In genomic region chr9:112322701-112323377, GRCh38 we compare ENCODE assay signal across 26 cellular contexts. TPM values are rescaled to one million over a fixed set of nuclear protein-coding genes. Genes with fewer than 3 reads are reported as not detected.
DNase-seq lines count a peak whose midpoint lies in the region; ATAC-seq, FAIRE-seq and TF ChIP-seq lines count a peak whose summit lies in the region.
"Had no signal": no experiment of that assay in that cellular context is flagged by ENCODE, and none has a peak within 500 bp of the region (broad histone marks: within the 10 kb centered on the region; RNA-seq: fewer than 3 reads in every experiment).

No MANE protein-coding gene starts in this region.

- no peak overlapping the region for H3K9ac ChIP-seq in neural progenitor cell
- H3K9ac ChIP-seq: KMS-11 had no signal

- CTCF ChIA-PET in Calu3 (lab: Charles Lee): interaction anchor here (0.9 to 1.5 kb wide), 3 partner anchors 10 to 51 kb away, joined by 3 read pairs; no protein-coding TSS in a partner anchor

- H3K9me3 ChIP-seq in neural progenitor cell (ENCODE audit: low read depth): no peaks in the 10 kb centered on the region
- H3K9me3 ChIP-seq: esophagus squamous epithelium had no signal

- DNase-seq in Calu3: no peak
- peak; percentile 56 for DNase-seq in NCI-H226
- no peak for DNase-seq in central memory CD8-positive, alpha-beta T cell (ENCODE audit: low spot score in 2 of 2)
- DNase-seq in neural progenitor cell (ENCODE audit: low spot score): no peak
- DNase-seq in D721Med (ENCODE audit: insufficient read length, low spot score): no peak
- DNase-seq in stimulated activated CD4-positive, alpha-beta T cell treated with anti-CD3 and anti-CD28 coated beads, Interleukin-12 subunit alpha, Interleukin-12 subunit beta, amount 100 ng/mL, for 4 hours: no peak
- DNase-seq: activated CD8-positive, alpha-beta memory T cell treated with anti-CD3 and anti-CD28 coated beads, Interleukin-2, amount 10 ng/mL, durations not matched to agents 7 days and 5 days; activated naive CD4-positive, alpha-beta T cell treated with anti-CD3 and anti-CD28 coated beads, Interleukin-2, amount 10 ng/mL, durations not matched to agents 7 days and 5 days; aorta; endodermal cell; esophagus squamous epithelium; foreskin melanocyte; NCI-H1417 treated with DMSO at 0.1 percent for 48 hours; NCI-H446; NCI-H774; small intestine; stimulated activated CD4-positive, alpha-beta T cell treated with anti-CD3 and anti-CD28 coated beads, Interleukin-2, amount 100 ng/mL, for 24 hours; substantia nigra; T-helper 9 cell; WERI-Rb-1 had no signal

- no peak overlapping the region for H3K27ac ChIP-seq in neural progenitor cell
- H3K27ac ChIP-seq: cardiac muscle cell, KMS-11, WERI-Rb-1 had no signal

- H3K4me1 ChIP-seq in neural progenitor cell: peaks cover 24% of the 10 kb centered on the region

- TF ChIP-seq CTCF in Calu3 (IDR thresholded peaks at IDR 0.05; ENCODE audit: unreplicated experiment) (no peak), neural progenitor cell (IDR thresholded peaks at IDR 0.05) (no peak), D721Med (IDR thresholded peaks at IDR 0.05; ENCODE audit: insufficient read depth, missing control alignments) (no peak)

- H3K36me3 ChIP-seq in neural progenitor cell: no peaks in the 10 kb centered on the region
- H3K36me3 ChIP-seq: cardiac muscle cell had no signal

- ATAC-seq in central memory CD8-positive, alpha-beta T cell (replicated peaks; ENCODE audit: extremely low read depth, poor library complexity, severe bottlenecking): no peak
- no peak for ATAC-seq in activated CD4-positive, CD25-positive, alpha-beta regulatory T cell treated with anti-CD3 and anti-CD28 coated beads, Interleukin-2, amount 50 U/mL, for 24 hours
- ATAC-seq: activated CD8-positive, alpha-beta memory T cell treated with anti-CD3 and anti-CD28 coated beads, Interleukin-2, amount 10 ng/mL, durations not matched to agents 7 days and 5 days had no signal

- H3K36me3 Mint-ChIP-seq in Calu3 (ENCODE audit: insufficient read depth, unreplicated experiment) (peaks cover 16% of the 10 kb centered on the region), neural progenitor cell (peaks cover 34% of the 10 kb centered on the region)
- H3K36me3 Mint-ChIP-seq in central memory CD8-positive, alpha-beta T cell (ENCODE audit: insufficient read depth): peaks cover 6% of the 10 kb centered on the region

- intact Hi-C loops in Calu3 (cut with micrococcal nuclease; ENCODE audit: unreplicated experiment): no loop called here

- peaks cover 100% of the 10 kb centered on the region for H3K79me2 ChIP-seq in neural progenitor cell (ENCODE audit: low read depth)

- H3K27me3 ChIP-seq in neural progenitor cell: no peaks in the 10 kb centered on the region
- H3K27me3 ChIP-seq: cardiac muscle cell, esophagus squamous epithelium had no signal

- H3K4me1 Mint-ChIP-seq in Calu3 (ENCODE audit: low read depth, unreplicated experiment) (peaks cover 43% of the 10 kb centered on the region), neural progenitor cell (no peaks in the 10 kb centered on the region)
- peaks cover 55% of the 10 kb centered on the region for H3K4me1 Mint-ChIP-seq in central memory CD8-positive, alpha-beta T cell

- H3K9me3 Mint-ChIP-seq in Calu3 (ENCODE audit: low read depth, unreplicated experiment): no peaks in the 10 kb centered on the region
- H3K9me3 Mint-ChIP-seq in central memory CD8-positive, alpha-beta T cell: no peaks in the 10 kb centered on the region
- H3K9me3 Mint-ChIP-seq in neural progenitor cell: peaks cover 44% of the 10 kb centered on the region
- H3K9me3 Mint-ChIP-seq: endodermal cell had no signal

- BruUV-seq in Calu3 (replicated peaks; lab: Mats Ljungman, UMichigan): no TSS peak

- H3K4me2 ChIP-seq in neural progenitor cell: peak overlapping the region; percentile 14
- H3K4me2 ChIP-seq: KMS-11 had no signal

- H3K4me3 ChIP-seq in neural progenitor cell: no peak overlapping the region
- H3K4me3 ChIP-seq: cardiac muscle cell, esophagus squamous epithelium had no signal

- H3K27me3 Mint-ChIP-seq in Calu3 (ENCODE audit: unreplicated experiment) (no peaks in the 10 kb centered on the region), neural progenitor cell (ENCODE audit: insufficient read depth, low read depth) (no peaks in the 10 kb centered on the region)
- no peaks in the 10 kb centered on the region for H3K27me3 Mint-ChIP-seq in central memory CD8-positive, alpha-beta T cell
- H3K27me3 Mint-ChIP-seq: activated CD8-positive, alpha-beta memory T cell treated with anti-CD3 and anti-CD28 coated beads, Interleukin-2, amount 10 ng/mL, durations not matched to agents 7 days and 5 days; activated naive CD4-positive, alpha-beta T cell treated with anti-CD3 and anti-CD28 coated beads, Interleukin-2, amount 10 ng/mL, durations not matched to agents 7 days and 5 days had no signal

- H4K20me1 ChIP-seq in neural progenitor cell (ENCODE audit: low read depth): peaks cover 79% of the 10 kb centered on the region

- H3K27ac Mint-ChIP-seq in Calu3 (ENCODE audit: unreplicated experiment) (peak overlapping the region; percentile 51), neural progenitor cell (no peak overlapping the region)
- H3K27ac Mint-ChIP-seq in central memory CD8-positive, alpha-beta T cell (ENCODE audit: low read depth): peak overlapping the region; percentile 79
- H3K27ac Mint-ChIP-seq: activated naive CD4-positive, alpha-beta T cell treated with anti-CD3 and anti-CD28 coated beads, Interleukin-2, amount 10 ng/mL, durations not matched to agents 7 days and 5 days; activated T-helper 1 cell treated with anti-CD3 and anti-CD28 coated beads, Interleukin-12 subunit alpha, Interleukin-12 subunit beta, Interleukin-2, Interleukin-4 antibody, amounts not matched to agents 30 ng/mL and 10 ng/mL and 1 ng/mL, durations not matched to agents 14 hours and 24 hours and 36 hours; endodermal cell had no signal

- H2AFZ ChIP-seq in neural progenitor cell (replicated peaks): no peak overlapping the region

- no peak for FAIRE-seq in D721Med (lab: Jason Lieb, UNC)
- FAIRE-seq: GM12891, small intestine had no signal

- H3F3A ChIP-seq in neural progenitor cell (ENCODE audit: low read depth): peaks cover 13% of the 10 kb centered on the region

- peak overlapping the region; percentile 60 for H3K4me3 Mint-ChIP-seq in Calu3 (ENCODE audit: low read depth, unreplicated experiment)
- H3K4me3 Mint-ChIP-seq in central memory CD8-positive, alpha-beta T cell: no peak overlapping the region
- no peak overlapping the region for H3K4me3 Mint-ChIP-seq in neural progenitor cell
- H3K4me3 Mint-ChIP-seq: activated CD8-positive, alpha-beta memory T cell treated with anti-CD3 and anti-CD28 coated beads, Interleukin-2, amount 10 ng/mL, durations not matched to agents 7 days and 5 days; activated naive CD4-positive, alpha-beta T cell treated with anti-CD3 and anti-CD28 coated beads, Interleukin-2, amount 10 ng/mL, durations not matched to agents 7 days and 5 days; activated T-helper 1 cell treated with anti-CD3 and anti-CD28 coated beads, Interleukin-12 subunit alpha, Interleukin-12 subunit beta, Interleukin-2, Interleukin-4 antibody, amounts not matched to agents 30 ng/mL and 10 ng/mL and 1 ng/mL, durations not matched to agents 14 hours and 24 hours and 36 hours; CD14-positive monocyte; endodermal cell had no signal

RNA-seq across cellular contexts. Expression of gene PTBP3, which starts 10.6 kb away (rescaled TPM):
- total RNA-seq in Calu3 (2022): 73.1 and 80.8 TPM in 2 replicates
- total RNA-seq in neural progenitor cell (ENCODE audit: low replicate concordance): 84.7 and 85.3 TPM in 2 replicates

RNA-seq across cellular contexts. Expression of gene HSDL2, which starts 57.1 kb away (rescaled TPM):
- total RNA-seq in Calu3 (2022) (24.4 and 27.3 TPM in 2 replicates), neural progenitor cell (ENCODE audit: low replicate concordance) (14.5 and 23.8 TPM in 2 replicates)
